1 cellular context compared by ENCODE assay signal in the genomic region with DNA sequence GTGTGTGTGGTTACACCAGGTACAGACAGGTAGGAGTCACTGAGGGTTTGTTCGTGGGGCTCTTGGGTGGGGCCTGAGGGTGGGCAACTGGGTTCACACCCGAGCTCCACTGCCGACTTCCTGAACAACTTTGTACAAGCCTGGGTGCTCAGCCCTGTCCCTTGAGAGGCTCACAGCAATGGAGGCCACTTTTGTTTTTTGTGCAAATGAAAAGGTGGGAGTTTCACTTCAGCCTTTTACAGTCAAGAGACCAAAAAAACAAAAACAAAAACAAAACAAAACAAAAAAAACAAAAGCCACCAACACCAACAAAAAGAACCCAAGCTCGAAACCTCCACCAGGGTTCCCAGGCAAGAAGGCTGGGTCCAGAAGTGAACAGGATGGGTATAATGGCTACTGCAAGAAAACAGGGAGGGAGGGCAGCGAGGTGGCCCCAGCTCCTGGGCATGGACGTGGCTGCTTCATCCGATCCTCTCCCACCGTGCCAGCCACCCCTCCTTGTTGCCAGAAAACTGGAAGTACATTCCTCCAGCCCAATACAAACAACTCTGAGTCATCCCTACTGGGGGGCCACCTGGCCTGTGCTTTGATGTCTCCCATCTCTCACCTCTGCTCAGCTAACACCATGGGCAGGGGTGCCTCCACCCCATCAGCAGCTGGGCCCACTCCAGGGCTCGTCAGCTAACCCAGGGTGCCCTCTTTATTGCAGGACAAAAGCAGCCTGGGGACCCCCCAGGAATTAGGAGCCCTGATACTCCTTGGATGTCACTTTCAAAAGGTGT.
A peak's percentile ranks its signal among the peaks of the same experiment; 100 is the strongest.
TF ChIP-seq lines count a peak whose summit lies in the region.

No MANE protein-coding gene starts in this region.

TF ChIP-seq in HepG2, 621 proteins besides CTCF, POLR2A, EP300 and RAD21 (continued from another document and continues in another):
- TF ChIP-seq ZNF18 (CRISPR knock-in tag; IDR thresholded peaks at IDR 0.05; ENCODE audit: insufficient replicate concordance), result peak; percentile 87
- TF ChIP-seq, protein P1, sequence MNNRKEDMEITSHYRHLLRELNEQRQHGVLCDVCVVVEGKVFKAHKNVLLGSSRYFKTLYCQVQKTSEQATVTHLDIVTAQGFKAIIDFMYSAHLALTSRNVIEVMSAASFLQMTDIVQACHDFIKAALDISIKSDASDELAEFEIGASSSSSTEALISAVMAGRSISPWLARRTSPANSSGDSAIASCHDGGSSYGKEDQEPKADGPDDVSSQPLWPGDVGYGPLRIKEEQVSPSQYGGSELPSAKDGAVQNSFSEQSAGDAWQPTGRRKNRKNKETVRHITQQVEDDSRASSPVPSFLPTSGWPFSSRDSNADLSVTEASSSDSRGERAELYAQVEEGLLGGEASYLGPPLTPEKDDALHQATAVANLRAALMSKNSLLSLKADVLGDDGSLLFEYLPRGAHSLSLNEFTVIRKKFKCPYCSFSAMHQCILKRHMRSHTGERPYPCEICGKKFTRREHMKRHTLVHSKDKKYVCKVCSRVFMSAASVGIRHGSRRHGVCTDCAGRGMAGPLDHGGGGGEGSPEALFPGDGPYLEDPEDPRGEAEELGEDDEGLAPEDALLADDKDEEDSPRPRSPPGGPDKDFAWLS (CRISPR knock-in tag; IDR thresholded peaks at IDR 0.05; ENCODE audit: borderline replicate concordance), result no peak; the same call in 1 of the 2 replicates
- TF ChIP-seq GABPB1 (CRISPR knock-in tag; IDR thresholded peaks at IDR 0.05), result peak; percentile 65
- TF ChIP-seq RARA (CRISPR knock-in tag; IDR thresholded peaks at IDR 0.05), result peak; percentile 90
- peak; percentile 55 for TF ChIP-seq ASH2L (IDR thresholded peaks at IDR 0.05; ENCODE audit: insufficient read length, low read depth, low read length)
- TF ChIP-seq ZNF383 (CRISPR knock-in tag; IDR thresholded peaks at IDR 0.05; ENCODE audit: borderline replicate concordance), result no peak
- TF ChIP-seq NFKB2 (CRISPR knock-in tag; IDR thresholded peaks at IDR 0.05; ENCODE audit: borderline replicate concordance), result peak; percentile 55; the same call in 1 of the 2 replicates
- TF ChIP-seq CBX5 (CRISPR knock-in tag; IDR thresholded peaks at IDR 0.05; ENCODE audit: borderline replicate concordance), result peak; percentile 93; the same call in 1 of the 2 replicates
- TF ChIP-seq, protein P2, sequence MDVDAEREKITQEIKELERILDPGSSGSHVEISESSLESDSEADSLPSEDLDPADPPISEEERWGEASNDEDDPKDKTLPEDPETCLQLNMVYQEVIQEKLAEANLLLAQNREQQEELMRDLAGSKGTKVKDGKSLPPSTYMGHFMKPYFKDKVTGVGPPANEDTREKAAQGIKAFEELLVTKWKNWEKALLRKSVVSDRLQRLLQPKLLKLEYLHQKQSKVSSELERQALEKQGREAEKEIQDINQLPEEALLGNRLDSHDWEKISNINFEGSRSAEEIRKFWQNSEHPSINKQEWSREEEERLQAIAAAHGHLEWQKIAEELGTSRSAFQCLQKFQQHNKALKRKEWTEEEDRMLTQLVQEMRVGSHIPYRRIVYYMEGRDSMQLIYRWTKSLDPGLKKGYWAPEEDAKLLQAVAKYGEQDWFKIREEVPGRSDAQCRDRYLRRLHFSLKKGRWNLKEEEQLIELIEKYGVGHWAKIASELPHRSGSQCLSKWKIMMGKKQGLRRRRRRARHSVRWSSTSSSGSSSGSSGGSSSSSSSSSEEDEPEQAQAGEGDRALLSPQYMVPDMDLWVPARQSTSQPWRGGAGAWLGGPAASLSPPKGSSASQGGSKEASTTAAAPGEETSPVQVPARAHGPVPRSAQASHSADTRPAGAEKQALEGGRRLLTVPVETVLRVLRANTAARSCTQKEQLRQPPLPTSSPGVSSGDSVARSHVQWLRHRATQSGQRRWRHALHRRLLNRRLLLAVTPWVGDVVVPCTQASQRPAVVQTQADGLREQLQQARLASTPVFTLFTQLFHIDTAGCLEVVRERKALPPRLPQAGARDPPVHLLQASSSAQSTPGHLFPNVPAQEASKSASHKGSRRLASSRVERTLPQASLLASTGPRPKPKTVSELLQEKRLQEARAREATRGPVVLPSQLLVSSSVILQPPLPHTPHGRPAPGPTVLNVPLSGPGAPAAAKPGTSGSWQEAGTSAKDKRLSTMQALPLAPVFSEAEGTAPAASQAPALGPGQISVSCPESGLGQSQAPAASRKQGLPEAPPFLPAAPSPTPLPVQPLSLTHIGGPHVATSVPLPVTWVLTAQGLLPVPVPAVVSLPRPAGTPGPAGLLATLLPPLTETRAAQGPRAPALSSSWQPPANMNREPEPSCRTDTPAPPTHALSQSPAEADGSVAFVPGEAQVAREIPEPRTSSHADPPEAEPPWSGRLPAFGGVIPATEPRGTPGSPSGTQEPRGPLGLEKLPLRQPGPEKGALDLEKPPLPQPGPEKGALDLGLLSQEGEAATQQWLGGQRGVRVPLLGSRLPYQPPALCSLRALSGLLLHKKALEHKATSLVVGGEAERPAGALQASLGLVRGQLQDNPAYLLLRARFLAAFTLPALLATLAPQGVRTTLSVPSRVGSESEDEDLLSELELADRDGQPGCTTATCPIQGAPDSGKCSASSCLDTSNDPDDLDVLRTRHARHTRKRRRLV (CRISPR knock-in tag; IDR thresholded peaks at IDR 0.05), result no peak; the same call in 1 of the 2 replicates
- TF ChIP-seq HDAC1 (CRISPR knock-in tag; IDR thresholded peaks at IDR 0.05), result peak; percentile 93
- TF ChIP-seq, protein P3, sequence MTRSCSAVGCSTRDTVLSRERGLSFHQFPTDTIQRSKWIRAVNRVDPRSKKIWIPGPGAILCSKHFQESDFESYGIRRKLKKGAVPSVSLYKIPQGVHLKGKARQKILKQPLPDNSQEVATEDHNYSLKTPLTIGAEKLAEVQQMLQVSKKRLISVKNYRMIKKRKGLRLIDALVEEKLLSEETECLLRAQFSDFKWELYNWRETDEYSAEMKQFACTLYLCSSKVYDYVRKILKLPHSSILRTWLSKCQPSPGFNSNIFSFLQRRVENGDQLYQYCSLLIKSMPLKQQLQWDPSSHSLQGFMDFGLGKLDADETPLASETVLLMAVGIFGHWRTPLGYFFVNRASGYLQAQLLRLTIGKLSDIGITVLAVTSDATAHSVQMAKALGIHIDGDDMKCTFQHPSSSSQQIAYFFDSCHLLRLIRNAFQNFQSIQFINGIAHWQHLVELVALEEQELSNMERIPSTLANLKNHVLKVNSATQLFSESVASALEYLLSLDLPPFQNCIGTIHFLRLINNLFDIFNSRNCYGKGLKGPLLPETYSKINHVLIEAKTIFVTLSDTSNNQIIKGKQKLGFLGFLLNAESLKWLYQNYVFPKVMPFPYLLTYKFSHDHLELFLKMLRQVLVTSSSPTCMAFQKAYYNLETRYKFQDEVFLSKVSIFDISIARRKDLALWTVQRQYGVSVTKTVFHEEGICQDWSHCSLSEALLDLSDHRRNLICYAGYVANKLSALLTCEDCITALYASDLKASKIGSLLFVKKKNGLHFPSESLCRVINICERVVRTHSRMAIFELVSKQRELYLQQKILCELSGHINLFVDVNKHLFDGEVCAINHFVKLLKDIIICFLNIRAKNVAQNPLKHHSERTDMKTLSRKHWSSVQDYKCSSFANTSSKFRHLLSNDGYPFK (CRISPR knock-in tag; IDR thresholded peaks at IDR 0.05; ENCODE audit: borderline replicate concordance), result peak; percentile 37; the same call in 1 of the 2 replicates
- TF ChIP-seq, protein P4, sequence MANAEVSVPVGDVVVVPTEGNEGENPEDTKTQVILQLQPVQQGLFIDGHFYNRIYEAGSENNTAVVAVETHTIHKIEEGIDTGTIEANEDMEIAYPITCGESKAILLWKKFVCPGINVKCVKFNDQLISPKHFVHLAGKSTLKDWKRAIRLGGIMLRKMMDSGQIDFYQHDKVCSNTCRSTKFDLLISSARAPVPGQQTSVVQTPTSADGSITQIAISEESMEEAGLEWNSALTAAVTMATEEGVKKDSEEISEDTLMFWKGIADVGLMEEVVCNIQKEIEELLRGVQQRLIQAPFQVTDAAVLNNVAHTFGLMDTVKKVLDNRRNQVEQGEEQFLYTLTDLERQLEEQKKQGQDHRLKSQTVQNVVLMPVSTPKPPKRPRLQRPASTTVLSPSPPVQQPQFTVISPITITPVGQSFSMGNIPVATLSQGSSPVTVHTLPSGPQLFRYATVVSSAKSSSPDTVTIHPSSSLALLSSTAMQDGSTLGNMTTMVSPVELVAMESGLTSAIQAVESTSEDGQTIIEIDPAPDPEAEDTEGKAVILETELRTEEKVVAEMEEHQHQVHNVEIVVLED (CRISPR knock-in tag; IDR thresholded peaks at IDR 0.05; ENCODE audit: borderline replicate concordance), result 0 out of 2 replicates have a peak, but pooled peaks have one; percentile 22
- no peak for TF ChIP-seq ZNF678 (CRISPR knock-in tag; IDR thresholded peaks at IDR 0.05)
- no peak for TF ChIP-seq ZNF781 (CRISPR knock-in tag; IDR thresholded peaks at IDR 0.05; ENCODE audit: borderline replicate concordance, not compliant biosample characterization)
- no peak for TF ChIP-seq STAT5B (CRISPR knock-in tag; IDR thresholded peaks at IDR 0.05)
- peak; percentile 46; the same call in 1 of the 2 replicates for TF ChIP-seq POLR2G (IDR thresholded peaks at IDR 0.05; ENCODE audit: low read depth, low read length)
- TF ChIP-seq ZNF629 (CRISPR knock-in tag; conservative IDR thresholded peaks at IDR 0.05), result no peak
- no peak for TF ChIP-seq TBP (CRISPR knock-in tag; IDR thresholded peaks at IDR 0.05)
- no peak; the same call in 1 of the 2 replicates for TF ChIP-seq ZNF546 (CRISPR knock-in tag; conservative IDR thresholded peaks at IDR 0.05)
- TF ChIP-seq SRY (CRISPR knock-in tag; IDR thresholded peaks at IDR 0.05), result no peak
- TF ChIP-seq XBP1 (CRISPR knock-in tag; IDR thresholded peaks at IDR 0.05), result no peak
- no peak for TF ChIP-seq CHD2 (IDR thresholded peaks at IDR 0.05; ENCODE audit: low read depth, low read length)
- TF ChIP-seq RXRB (CRISPR knock-in tag; IDR thresholded peaks at IDR 0.05; ENCODE audit: borderline replicate concordance), result peak; percentile 92
- TF ChIP-seq, protein P5, sequence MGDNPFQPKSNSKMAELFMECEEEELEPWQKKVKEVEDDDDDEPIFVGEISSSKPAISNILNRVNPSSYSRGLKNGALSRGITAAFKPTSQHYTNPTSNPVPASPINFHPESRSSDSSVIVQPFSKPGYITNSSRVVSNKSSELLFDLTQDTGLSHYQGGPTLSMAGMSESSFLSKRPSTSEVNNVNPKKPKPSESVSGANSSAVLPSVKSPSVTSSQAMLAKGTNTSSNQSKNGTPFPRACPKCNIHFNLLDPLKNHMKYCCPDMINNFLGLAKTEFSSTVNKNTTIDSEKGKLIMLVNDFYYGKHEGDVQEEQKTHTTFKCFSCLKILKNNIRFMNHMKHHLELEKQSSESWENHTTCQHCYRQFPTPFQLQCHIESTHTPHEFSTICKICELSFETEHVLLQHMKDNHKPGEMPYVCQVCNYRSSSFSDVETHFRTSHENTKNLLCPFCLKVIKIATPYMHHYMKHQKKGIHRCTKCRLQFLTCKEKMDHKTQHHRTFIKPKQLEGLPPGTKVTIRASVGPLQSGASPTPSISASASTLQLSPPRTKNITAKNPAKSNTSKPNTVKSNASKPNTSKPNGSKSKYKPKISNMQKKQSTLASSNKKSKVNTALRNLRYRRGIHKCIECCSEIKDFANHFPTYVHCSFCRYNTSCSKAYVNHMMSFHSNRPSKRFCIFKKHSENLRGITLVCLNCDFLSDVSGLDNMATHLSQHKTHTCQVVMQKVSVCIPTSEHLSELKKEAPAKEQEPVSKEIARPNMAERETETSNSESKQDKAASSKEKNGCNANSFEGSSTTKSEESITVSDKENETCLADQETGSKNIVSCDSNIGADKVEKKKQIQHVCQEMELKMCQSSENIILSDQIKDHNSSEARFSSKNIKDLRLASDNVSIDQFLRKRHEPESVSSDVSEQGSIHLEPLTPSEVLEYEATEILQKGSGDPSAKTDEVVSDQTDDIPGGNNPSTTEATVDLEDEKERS (CRISPR knock-in tag; IDR thresholded peaks at IDR 0.05), result peak; percentile 46; the same call in 1 of the 2 replicates
- no peak for TF ChIP-seq ZNF264 (CRISPR knock-in tag; IDR thresholded peaks at IDR 0.05)
- TF ChIP-seq ZBTB1 (CRISPR knock-in tag; IDR thresholded peaks at IDR 0.05; ENCODE audit: borderline replicate concordance), result no peak
- TF ChIP-seq, protein P6, sequence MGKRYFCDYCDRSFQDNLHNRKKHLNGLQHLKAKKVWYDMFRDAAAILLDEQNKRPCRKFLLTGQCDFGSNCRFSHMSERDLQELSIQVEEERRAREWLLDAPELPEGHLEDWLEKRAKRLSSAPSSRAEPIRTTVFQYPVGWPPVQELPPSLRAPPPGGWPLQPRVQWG (CRISPR knock-in tag; IDR thresholded peaks at IDR 0.05; ENCODE audit: borderline replicate concordance, low read depth), result no peak
- TF ChIP-seq PHF20 (CRISPR knock-in tag; IDR thresholded peaks at IDR 0.05), result no peak
- TF ChIP-seq ISX (CRISPR knock-in tag; conservative IDR thresholded peaks at IDR 0.05), result no peak
- no peak for TF ChIP-seq MEIS1 (CRISPR knock-in tag; IDR thresholded peaks at IDR 0.05; ENCODE audit: borderline replicate concordance)
- TF ChIP-seq ZNF251 (CRISPR knock-in tag; IDR thresholded peaks at IDR 0.05), result no peak
- TF ChIP-seq JUN (CRISPR knock-in tag; IDR thresholded peaks at IDR 0.05), result peak; percentile 96
